In genomic region chr11:80317612-80318011, GRCh38 we compare ENCODE assay signal across 27 cellular contexts.
"Had no signal": no experiment of that assay in that cellular context is flagged by ENCODE, and none has a peak within 500 bp of the region (broad histone marks: within the 10 kb centered on the region; RNA-seq: fewer than 3 reads in every experiment).

No MANE protein-coding gene starts in this region.

- H3K27me3 Mint-ChIP-seq: dendritic cell treated with granulocyte-macrophage colony-stimulating factor and Interleukin-4, amounts not matched to agents 40 ng/mL and 50 ng/mL, for 4 days; naive thymus-derived CD4-positive, alpha-beta T cell; progenitor cell of endocrine pancreas; stimulated activated naive CD8-positive, alpha-beta T cell treated with anti-CD3 and anti-CD28 coated beads, Interleukin-15, amount 100 ng/mL, for 72 hours had no signal

- DNase-seq: effector CD8-positive, alpha-beta T cell; endodermal cell; foreskin fibroblast; gastrocnemius medialis; head of caudate nucleus; left lung; mesenchymal stem cell; naive thymus-derived CD4-positive, alpha-beta T cell; right lobe of liver; stimulated activated CD4-positive, alpha-beta T cell treated with anti-CD3 and anti-CD28 coated beads, Interleukin-12 subunit alpha, Interleukin-12 subunit beta, amount 100 ng/mL, for 4 hours; stimulated activated CD4-positive, alpha-beta T cell treated with anti-CD3 and anti-CD28 coated beads, Interleukin-1b, Interleukin-23, amount 100 ng/mL, for 48 hours; stimulated activated CD4-positive, alpha-beta T cell treated with anti-CD3 and anti-CD28 coated beads, Interleukin-4, amount 100 ng/mL, for 1 hour; stimulated activated CD8-positive, alpha-beta memory T cell treated with anti-CD3 and anti-CD28 coated beads, Interleukin-4, amount 100 ng/mL, for 48 hours; stimulated activated naive CD4-positive, alpha-beta T cell; stimulated activated naive CD8-positive, alpha-beta T cell treated with anti-CD3 and anti-CD28 coated beads, Interleukin-15, amount 100 ng/mL, for 72 hours; transverse colon; upper lobe of right lung; uterus had no signal

- H3K4me3 Mint-ChIP-seq: dendritic cell treated with granulocyte-macrophage colony-stimulating factor and Interleukin-4, amounts not matched to agents 40 ng/mL and 50 ng/mL, for 4 days; endodermal cell; mesothelial cell of epicardium; naive thymus-derived CD4-positive, alpha-beta T cell; nephron; neural progenitor cell; stimulated activated naive CD8-positive, alpha-beta T cell treated with anti-CD3 and anti-CD28 coated beads, Interleukin-15, amount 100 ng/mL, for 72 hours had no signal

- H3K4me1 ChIP-seq: gastrocnemius medialis, left lung, neural progenitor cell, parathyroid adenoma, right lobe of liver, suprapubic skin, transverse colon, upper lobe of right lung, uterus had no signal

- H3K4me1 Mint-ChIP-seq: naive thymus-derived CD4-positive, alpha-beta T cell; nephron; stimulated activated naive CD8-positive, alpha-beta T cell treated with anti-CD3 and anti-CD28 coated beads, Interleukin-15, amount 100 ng/mL, for 72 hours had no signal

- H3K36me3 ChIP-seq: gastrocnemius medialis, left lung, neural progenitor cell, right lobe of liver, suprapubic skin, transverse colon, upper lobe of right lung, uterus had no signal

- H3K36me3 Mint-ChIP-seq: mesothelial cell of epicardium, neural progenitor cell had no signal

- H3K9me3 Mint-ChIP-seq: dendritic cell treated with granulocyte-macrophage colony-stimulating factor and Interleukin-4, amounts not matched to agents 40 ng/mL and 50 ng/mL, for 4 days; mesothelial cell of epicardium; nephron; neural progenitor cell had no signal

- H3K27ac Mint-ChIP-seq: dendritic cell treated with granulocyte-macrophage colony-stimulating factor and Interleukin-4, amounts not matched to agents 40 ng/mL and 50 ng/mL, for 4 days; endodermal cell; mesothelial cell of epicardium; naive thymus-derived CD4-positive, alpha-beta T cell; nephron; neural progenitor cell; progenitor cell of endocrine pancreas; stimulated activated naive CD8-positive, alpha-beta T cell treated with anti-CD3 and anti-CD28 coated beads, Interleukin-15, amount 100 ng/mL, for 72 hours had no signal

- H3K4me3 ChIP-seq: gastrocnemius medialis, left lung, neural progenitor cell, right lobe of liver, smooth muscle cell, suprapubic skin, transverse colon, upper lobe of right lung, uterus had no signal

- H3K9me3 ChIP-seq: gastrocnemius medialis, left lung, right lobe of liver, suprapubic skin, transverse colon, upper lobe of right lung, uterus had no signal

- ATAC-seq: esophagus mucosa; gastrocnemius medialis; left lung; naive thymus-derived CD4-positive, alpha-beta T cell; right lobe of liver; stimulated activated naive CD8-positive, alpha-beta T cell treated with anti-CD3 and anti-CD28 coated beads, Interleukin-15, amount 100 ng/mL, for 72 hours; upper lobe of right lung had no signal
